Comparison of ENCODE assay signal across 2 cellular contexts in the genomic region with DNA sequence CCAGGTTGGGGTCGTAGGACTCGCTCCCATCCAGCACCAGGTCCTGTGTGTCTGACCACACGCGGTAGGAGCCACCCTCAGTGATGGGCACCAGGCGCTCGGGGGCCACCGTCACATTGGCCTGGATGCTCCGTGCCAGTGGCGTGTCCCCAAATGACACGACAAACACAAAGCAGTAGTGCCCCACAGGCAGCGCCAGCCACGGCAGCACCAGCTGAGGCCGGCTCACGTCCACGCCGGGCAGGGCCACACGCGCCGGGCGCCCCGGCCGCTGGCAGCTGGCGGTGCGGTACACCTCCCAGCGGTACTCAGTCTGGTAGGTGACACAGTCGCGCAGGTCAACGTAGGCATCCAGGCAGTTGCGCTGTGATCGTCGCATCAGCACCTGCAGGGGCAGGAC. TPM values are rescaled to one million over a fixed set of nuclear protein-coding genes. Genes with fewer than 3 reads are reported as not detected.
"Had no signal": no experiment of that assay in that cellular context is flagged by ENCODE, and none has a peak within 500 bp of the region (broad histone marks: within the 10 kb centered on the region; RNA-seq: fewer than 3 reads in every experiment).

No MANE protein-coding gene starts in this region.

RNA-seq across cellular contexts. Expression of a gene that starts 48.3 kb away (rescaled TPM):
- total RNA-seq: activated CD4-positive, alpha-beta memory T cell treated with anti-CD3 and anti-CD28 coated beads, Interleukin-2, amount 10 ng/mL, durations not matched to agents 7 days and 5 days; body of pancreas had no signal
